ENCODE assay signal across 22 cellular contexts in the genomic region with DNA sequence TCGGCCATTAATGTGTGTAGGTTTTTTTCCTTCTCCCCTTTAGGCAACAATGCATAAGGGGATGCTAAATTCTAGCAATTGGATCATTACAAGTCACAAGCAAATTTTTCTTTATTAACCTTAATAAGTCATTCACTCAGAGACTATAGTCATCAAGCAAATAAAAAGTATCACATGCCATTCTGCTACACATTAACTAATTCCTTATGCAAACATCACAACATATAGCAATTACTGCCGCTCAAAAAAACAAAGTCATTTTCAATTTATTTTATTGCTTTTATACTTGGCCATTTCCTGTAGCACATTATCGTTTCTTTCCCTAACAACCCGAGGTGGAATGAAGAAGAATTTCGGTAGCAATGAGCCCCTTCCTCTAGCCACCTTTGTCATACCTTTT.
DNase-seq lines count a peak whose midpoint lies in the region; ATAC-seq, FAIRE-seq and TF ChIP-seq lines count a peak whose summit lies in the region.
"Had no signal": no experiment of that assay in that cellular context is flagged by ENCODE, and none has a peak within 500 bp of the region (broad histone marks: within the 10 kb centered on the region; RNA-seq: fewer than 3 reads in every experiment).

No MANE protein-coding gene starts in this region.

- H3K4me2 ChIP-seq in A549 = peak overlapping the region; percentile 56
- H3K4me2 ChIP-seq: KMS-11, SK-N-SH had no signal

- no peak overlapping the region for H3K4me3 Mint-ChIP-seq in nephron
- H3K4me3 Mint-ChIP-seq: CD14-positive monocyte; CD8-positive, alpha-beta memory T cell; HFFc6; IgD-negative memory B cell had no signal

- no peak for TF ChIP-seq RAD21 in A549 (conservative IDR thresholded peaks at IDR 0.05 in 1 of 2, IDR thresholded peaks at IDR 0.05 in 1 of 2)

- WGBS in A549 (ENCODE audit: missing lambda C conversion rate) = 37% methylated on average over 5 of the region's 5 CpGs

- H3K4me1 Mint-ChIP-seq in nephron = peaks cover 17% of the 10 kb centered on the region
- H3K4me1 Mint-ChIP-seq: CD14-positive monocyte had no signal

- TF ChIP-seq EP300 in A549 (IDR thresholded peaks at IDR 0.05) = no peak

- TF ChIP-seq CTCF in A549 (IDR thresholded peaks at IDR 0.05) (no peak), nephron (IDR thresholded peaks at IDR 0.05; ENCODE audit: unreplicated experiment in 3 of 3) (no peak)

- CTCF ChIA-PET in A549 (lab: Yijun Ruan, JAX) = no interaction called here

- peak overlapping the region in 2 of 3 experiments; percentile 26 to 97 for H3K27ac Mint-ChIP-seq in nephron
- H3K27ac Mint-ChIP-seq: CD14-positive monocyte; CD8-positive, alpha-beta memory T cell; HFFc6; IgD-negative memory B cell had no signal

- ATAC-seq in A549 = no peak

- FAIRE-seq in A549 (lab: Jason Lieb, UNC) (no peak), urothelium cell line (lab: Jason Lieb, UNC) (no peak)

- no peaks in the 10 kb centered on the region for H3K36me3 Mint-ChIP-seq in nephron (ENCODE audit: low read depth)
- H3K36me3 Mint-ChIP-seq: CD14-positive monocyte had no signal

- POLR2A ChIA-PET in A549 (lab: Yijun Ruan, JAX) = no interaction called here

- H3K4me1 ChIP-seq in A549 (peaks cover 51% of the 10 kb centered on the region), iPS-20b (ENCODE audit: insufficient read depth, low read length) (peaks cover 5% of the 10 kb centered on the region; the same call in 1 of the 2 replicates)
- H3K4me1 ChIP-seq: BE2C had no signal

- H3K9me3 Mint-ChIP-seq in nephron = no peaks in the 10 kb centered on the region
- H3K9me3 Mint-ChIP-seq: CD14-positive monocyte; CD8-positive, alpha-beta memory T cell; HFFc6; IgD-negative memory B cell had no signal

- no peak overlapping the region for H3K9ac ChIP-seq in iPS-20b (ENCODE audit: low read depth, low read length)
- H3K9ac ChIP-seq: KMS-11, SK-N-SH had no signal

- H3K27ac ChIP-seq in A549 = no peak overlapping the region
- H3K27ac ChIP-seq in iPS-20b (ENCODE audit: low read length) = peak overlapping the region; percentile 5
- H3K27ac ChIP-seq: KMS-11 had no signal

- no peak for TF ChIP-seq POLR2A in A549 (IDR thresholded peaks at IDR 0.05; ENCODE audit: low read length)

- H3K9me3 ChIP-seq in A549 (no peaks in the 10 kb centered on the region), iPS-20b (ENCODE audit: insufficient read depth, low read depth, low read length) (no peaks in the 10 kb centered on the region)
- H3K9me3 ChIP-seq: BE2C, HAP-1, SK-N-SH had no signal

- no peaks in the 10 kb centered on the region for H3K27me3 Mint-ChIP-seq in nephron (ENCODE audit: low read depth)
- H3K27me3 Mint-ChIP-seq: CD8-positive, alpha-beta memory T cell; IgD-negative memory B cell had no signal

- H3K27me3 ChIP-seq in iPS-20b (ENCODE audit: insufficient read depth, low read length) = no peaks in the 10 kb centered on the region
- H3K27me3 ChIP-seq: BE2C had no signal

- H3K4me3 ChIP-seq in A549 (no peak overlapping the region), iPS-20b (ENCODE audit: low read length) (no peak overlapping the region)
- H3K4me3 ChIP-seq: HAP-1 had no signal

- H3K36me3 ChIP-seq in iPS-20b (ENCODE audit: insufficient read depth, low read depth, low read length) = no peaks in the 10 kb centered on the region
- H3K36me3 ChIP-seq: BE2C, HAP-1 had no signal

- DNase-seq in A549 (ENCODE audit: low read depth in 1 of 2, low spot score in 1 of 2) (no peak), NCI-H69 (lab: John Stamatoyannopoulos, UW) (peak; percentile 27), head of caudate nucleus (no peak), urothelium cell line (ENCODE audit: low spot score) (no peak), NCI-H524 (lab: John Stamatoyannopoulos, UW) (no peak), SW 1271 (lab: John Stamatoyannopoulos, UW) (no peak)
- DNase-seq: ACHN; BE2C; CD8-positive, alpha-beta memory T cell; GOT3; HFFc6; NCI-H1417 treated with DMSO at 0.1 percent for 48 hours; NCI-H1694 treated with DMSO at 0.1 percent for 48 hours; NCI-H2227 treated with DMSO at 0.1 percent for 48 hours; NCI-H774; SK-N-SH had no signal

- intact Hi-C loops in head of caudate nucleus (cut with DNase I) = no loop called here

TF ChIP-seq in A549, 52 proteins besides CTCF, POLR2A, EP300 and RAD21:
- TF ChIP-seq GATA3 (IDR thresholded peaks at IDR 0.05; ENCODE audit: borderline replicate concordance) = no peak
- no peak for TF ChIP-seq SMC3 (IDR thresholded peaks at IDR 0.05)
- no peak for TF ChIP-seq ZC3H11A (IDR thresholded peaks at IDR 0.05)
- TF ChIP-seq, protein P1, sequence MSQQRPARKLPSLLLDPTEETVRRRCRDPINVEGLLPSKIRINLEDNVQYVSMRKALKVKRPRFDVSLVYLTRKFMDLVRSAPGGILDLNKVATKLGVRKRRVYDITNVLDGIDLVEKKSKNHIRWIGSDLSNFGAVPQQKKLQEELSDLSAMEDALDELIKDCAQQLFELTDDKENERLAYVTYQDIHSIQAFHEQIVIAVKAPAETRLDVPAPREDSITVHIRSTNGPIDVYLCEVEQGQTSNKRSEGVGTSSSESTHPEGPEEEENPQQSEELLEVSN (IDR thresholded peaks at IDR 0.05; ENCODE audit: borderline replicate concordance, low read depth) = no peak
- TF ChIP-seq NR3C1 (IDR thresholded peaks at IDR 0.05) = no peak
- TF ChIP-seq, protein P2, sequence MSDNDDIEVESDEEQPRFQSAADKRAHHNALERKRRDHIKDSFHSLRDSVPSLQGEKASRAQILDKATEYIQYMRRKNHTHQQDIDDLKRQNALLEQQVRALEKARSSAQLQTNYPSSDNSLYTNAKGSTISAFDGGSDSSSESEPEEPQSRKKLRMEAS (IDR thresholded peaks at IDR 0.05) = no peak
- no peak for TF ChIP-seq JUN (IDR thresholded peaks at IDR 0.05)
- no peak for TF ChIP-seq CBX2 (IDR thresholded peaks at IDR 0.05; ENCODE audit: borderline replicate concordance, low read depth)
- no peak for TF ChIP-seq JUNB (IDR thresholded peaks at IDR 0.05)
- TF ChIP-seq, protein P3, sequence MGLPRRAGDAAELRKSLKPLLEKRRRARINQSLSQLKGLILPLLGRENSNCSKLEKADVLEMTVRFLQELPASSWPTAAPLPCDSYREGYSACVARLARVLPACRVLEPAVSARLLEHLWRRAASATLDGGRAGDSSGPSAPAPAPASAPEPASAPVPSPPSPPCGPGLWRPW (IDR thresholded peaks at IDR 0.05) = no peak
- no peak for TF ChIP-seq EHMT2 (IDR thresholded peaks at IDR 0.05; ENCODE audit: low read depth)
- TF ChIP-seq RCOR1 (IDR thresholded peaks at IDR 0.05; ENCODE audit: low read depth, low read length) = no peak
